ENCODE assay signal across 18 cellular contexts in genomic region chr7:159192013-159192412, GRCh38. TPM values are rescaled to one million over a fixed set of nuclear protein-coding genes. Genes with fewer than 3 reads are reported as not detected.
"Had no signal": no experiment of that assay in that cellular context is flagged by ENCODE, and none has a peak within 500 bp of the region (broad histone marks: within the 10 kb centered on the region; RNA-seq: fewer than 3 reads in every experiment).

No MANE protein-coding gene starts in this region.

- H3K27me3 ChIP-seq: adrenal gland, neural progenitor cell, thyroid gland had no signal

- H3K4me1 ChIP-seq: thyroid gland had no signal

- H3K4me3 Mint-ChIP-seq: activated CD4-positive, alpha-beta memory T cell treated with anti-CD3 and anti-CD28 coated beads for 36 hours; activated CD4-positive, alpha-beta T cell treated with anti-CD3 and anti-CD28 coated beads for 36 hours; activated CD8-positive, alpha-beta memory T cell treated with anti-CD3 and anti-CD28 coated beads, Interleukin-2, amount 10 ng/mL, durations not matched to agents 7 days and 5 days; activated naive CD4-positive, alpha-beta T cell treated with anti-CD3 and anti-CD28 coated beads, Interleukin-2, amount 50 U/mL, for 24 hours; neural progenitor cell; T-helper 2 cell treated with Interferon-gamma antibody and Interleukin-4, amounts not matched to agents 5 μg/mL and 100 μg/mL, for 36 hours had no signal

- H3K9ac ChIP-seq: neural progenitor cell had no signal

- H3K27ac ChIP-seq: adrenal gland, neural progenitor cell, thyroid gland, WERI-Rb-1 had no signal

- DNase-seq: activated CD4-positive, alpha-beta memory T cell treated with anti-CD3 and anti-CD28 coated beads for 36 hours; activated CD4-positive, alpha-beta T cell treated with anti-CD3 and anti-CD28 coated beads for 36 hours; activated CD8-positive, alpha-beta memory T cell treated with anti-CD3 and anti-CD28 coated beads, Interleukin-2, amount 10 ng/mL, durations not matched to agents 7 days and 5 days; activated effector memory CD4-positive, alpha-beta T cell treated with anti-CD3 and anti-CD28 coated beads, Interleukin-2, amount 50 U/mL, for 16 hours; activated T-cell treated with anti-CD3 and anti-CD28 coated beads, Interleukin-2, amount 50 U/mL, for 1 hour; adrenal gland; midbrain; stimulated activated CD4-positive, alpha-beta T cell treated with anti-CD3 and anti-CD28 coated beads, Interleukin-12 subunit alpha, Interleukin-12 subunit beta, amount 100 ng/mL, for 4 hours; stimulated activated CD4-positive, alpha-beta T cell treated with anti-CD3 and anti-CD28 coated beads, Interleukin-2, amount 100 ng/mL, for 24 hours; thyroid gland had no signal

- H3K27me3 Mint-ChIP-seq: activated CD4-positive, alpha-beta memory T cell treated with anti-CD3 and anti-CD28 coated beads for 36 hours; activated CD4-positive, alpha-beta T cell treated with anti-CD3 and anti-CD28 coated beads for 36 hours; activated CD8-positive, alpha-beta memory T cell treated with anti-CD3 and anti-CD28 coated beads, Interleukin-2, amount 10 ng/mL, durations not matched to agents 7 days and 5 days had no signal

- H3K36me3 ChIP-seq: adrenal gland, neural progenitor cell, thyroid gland, WERI-Rb-1 had no signal

- H3K27ac Mint-ChIP-seq: activated CD4-positive, alpha-beta memory T cell treated with anti-CD3 and anti-CD28 coated beads for 36 hours; activated CD4-positive, alpha-beta T cell treated with anti-CD3 and anti-CD28 coated beads for 36 hours; activated CD8-positive, alpha-beta memory T cell treated with anti-CD3 and anti-CD28 coated beads, Interleukin-2, amount 10 ng/mL, durations not matched to agents 7 days and 5 days; activated naive CD4-positive, alpha-beta T cell treated with anti-CD3 and anti-CD28 coated beads, Interleukin-2, amount 50 U/mL, for 24 hours; neural progenitor cell; T-helper 2 cell treated with Interferon-gamma antibody and Interleukin-4, amounts not matched to agents 5 μg/mL and 100 μg/mL, for 36 hours had no signal

- H3K9me3 Mint-ChIP-seq: activated CD4-positive, alpha-beta memory T cell treated with anti-CD3 and anti-CD28 coated beads for 36 hours; activated naive CD4-positive, alpha-beta T cell treated with anti-CD3 and anti-CD28 coated beads, Interleukin-2, amount 50 U/mL, for 24 hours had no signal

- ATAC-seq: activated CD4-positive, alpha-beta T cell treated with anti-CD3 and anti-CD28 coated beads for 36 hours; activated CD8-positive, alpha-beta memory T cell treated with anti-CD3 and anti-CD28 coated beads, Interleukin-2, amount 10 ng/mL, durations not matched to agents 7 days and 5 days; left lobe of liver had no signal

- H3K4me3 ChIP-seq: adrenal gland, neural progenitor cell, thyroid gland had no signal

- H3K36me3 Mint-ChIP-seq: activated CD4-positive, alpha-beta memory T cell treated with anti-CD3 and anti-CD28 coated beads for 36 hours; activated CD8-positive, alpha-beta memory T cell treated with anti-CD3 and anti-CD28 coated beads, Interleukin-2, amount 10 ng/mL, durations not matched to agents 7 days and 5 days; activated naive CD4-positive, alpha-beta T cell treated with anti-CD3 and anti-CD28 coated beads, Interleukin-2, amount 50 U/mL, for 24 hours; neural progenitor cell had no signal

RNA-seq across cellular contexts. Expression of gene VIPR2, which starts 47.3 kb away (rescaled TPM):
- total RNA-seq: lung microvascular endothelial cell, myocyte, pulmonary artery endothelial cell had no signal
